Comparison of ENCODE assay signal across 39 cellular contexts in genomic region chr16:19305443-19305842, GRCh38. TPM values are rescaled to one million over a fixed set of nuclear protein-coding genes. Genes with fewer than 3 reads are reported as not detected.
"Had no signal": no experiment of that assay in that cellular context is flagged by ENCODE, and none has a peak within 500 bp of the region (broad histone marks: within the 10 kb centered on the region; RNA-seq: fewer than 3 reads in every experiment).

No MANE protein-coding gene starts in this region.

- H3K4me3 ChIP-seq: ascending aorta, breast epithelium, cardiac muscle cell, coronary artery, esophagus squamous epithelium, heart left ventricle had no signal

- H3K4me1 ChIP-seq: ascending aorta, breast epithelium, esophagus squamous epithelium, heart left ventricle had no signal

- H3K4me1 Mint-ChIP-seq: activated CD4-positive, alpha-beta T cell treated with anti-CD3 and anti-CD28 coated beads for 36 hours; activated CD4-positive, alpha-beta T cell treated with anti-CD3 and anti-CD28 coated beads, Interleukin-2, amount 10 ng/mL, durations not matched to agents 24 days and 14 days; activated CD8-positive, alpha-beta memory T cell treated with anti-CD3 and anti-CD28 coated beads, Interleukin-2, amount 10 ng/mL, durations not matched to agents 7 days and 5 days; activated naive CD4-positive, alpha-beta T cell treated with anti-CD3 and anti-CD28 coated beads, Interleukin-2, amount 50 U/mL, for 24 hours; activated naive CD8-positive, alpha-beta T cell treated with anti-CD3 and anti-CD28 coated beads for 36 hours; activated naive CD8-positive, alpha-beta T cell treated with anti-CD3 and anti-CD28 coated beads, Interleukin-2, amount 50 U/mL, for 24 hours; brain had no signal

- H3K27ac ChIP-seq: ascending aorta, breast epithelium, cardiac muscle cell, coronary artery, epithelial cell of prostate, esophagus squamous epithelium, heart left ventricle had no signal

- H3K27me3 ChIP-seq: ascending aorta, breast epithelium, cardiac muscle cell had no signal

- H3K9me3 Mint-ChIP-seq: activated CD4-positive, alpha-beta memory T cell treated with anti-CD3 and anti-CD28 coated beads for 36 hours; activated naive CD4-positive, alpha-beta T cell treated with anti-CD3 and anti-CD28 coated beads, Interleukin-2, amount 50 U/mL, for 24 hours; activated naive CD8-positive, alpha-beta T cell treated with anti-CD3 and anti-CD28 coated beads for 36 hours; activated naive CD8-positive, alpha-beta T cell treated with anti-CD3 and anti-CD28 coated beads, Interleukin-2, amount 50 U/mL, for 24 hours; activated T-helper 1 cell treated with anti-CD3 and anti-CD28 coated beads, Interleukin-12 subunit alpha, Interleukin-12 subunit beta, Interleukin-2, Interleukin-4 antibody, amounts not matched to agents 30 ng/mL and 10 ng/mL and 1 ng/mL, durations not matched to agents 14 hours and 24 hours and 36 hours; activated T-helper 2 cell treated with anti-CD3 and anti-CD28 coated beads, Interferon-gamma antibody, Interleukin-2, Interleukin-4, amounts not matched to agents 10 μg/mL and 5 μg/mL and 100 μg/mL, durations not matched to agents 14 hours and 24 hours and 36 hours had no signal

- H3K4me3 Mint-ChIP-seq: activated CD4-positive, alpha-beta memory T cell treated with anti-CD3 and anti-CD28 coated beads for 36 hours; activated CD4-positive, alpha-beta T cell treated with anti-CD3 and anti-CD28 coated beads for 36 hours; activated CD4-positive, alpha-beta T cell treated with anti-CD3 and anti-CD28 coated beads, Interleukin-2, amount 10 ng/mL, durations not matched to agents 24 days and 14 days; activated CD8-positive, alpha-beta memory T cell treated with anti-CD3 and anti-CD28 coated beads, Interleukin-2, amount 10 ng/mL, durations not matched to agents 7 days and 5 days; activated CD8-positive, alpha-beta T cell treated with anti-CD3 and anti-CD28 coated beads, Interleukin-2, amount 10 ng/mL, durations not matched to agents 7 days and 5 days; activated naive CD4-positive, alpha-beta T cell treated with anti-CD3 and anti-CD28 coated beads for 36 hours; activated naive CD4-positive, alpha-beta T cell treated with anti-CD3 and anti-CD28 coated beads, Interleukin-2, amount 50 U/mL, for 24 hours; activated naive CD8-positive, alpha-beta T cell treated with anti-CD3 and anti-CD28 coated beads for 36 hours; activated naive CD8-positive, alpha-beta T cell treated with anti-CD3 and anti-CD28 coated beads, Interleukin-2, amount 50 U/mL, for 24 hours; activated T-helper 1 cell treated with anti-CD3 and anti-CD28 coated beads, Interleukin-12 subunit alpha, Interleukin-12 subunit beta, Interleukin-2, Interleukin-4 antibody, amounts not matched to agents 30 ng/mL and 10 ng/mL and 1 ng/mL, durations not matched to agents 14 hours and 24 hours and 36 hours; brain had no signal

- H3K9me3 ChIP-seq: ascending aorta, breast epithelium, esophagus squamous epithelium, heart left ventricle had no signal

- ATAC-seq: activated CD4-positive, alpha-beta T cell treated with anti-CD3 and anti-CD28 coated beads for 36 hours; activated CD8-positive, alpha-beta memory T cell treated with anti-CD3 and anti-CD28 coated beads, Interleukin-2, amount 10 ng/mL, durations not matched to agents 7 days and 5 days; activated CD8-positive, alpha-beta T cell treated with anti-CD3 and anti-CD28 coated beads, Interleukin-2, amount 10 ng/mL, durations not matched to agents 7 days and 5 days; activated naive CD8-positive, alpha-beta T cell treated with anti-CD3 and anti-CD28 coated beads, Interleukin-2, amount 50 U/mL, for 24 hours had no signal

- H3K36me3 ChIP-seq: ascending aorta, breast epithelium, cardiac muscle cell, esophagus squamous epithelium, heart left ventricle had no signal

- FAIRE-seq: endometrium, endothelial cell of umbilical vein, frontal cortex had no signal

- DNase-seq: activated CD4-positive, alpha-beta memory T cell treated with anti-CD3 and anti-CD28 coated beads for 36 hours; activated CD4-positive, alpha-beta T cell treated with anti-CD3 and anti-CD28 coated beads for 36 hours; activated CD4-positive, alpha-beta T cell treated with anti-CD3 and anti-CD28 coated beads, Interleukin-2, amount 10 ng/mL, durations not matched to agents 24 days and 14 days; activated CD4-positive, CD25-positive, alpha-beta regulatory T cell; activated CD4-positive, CD25-positive, alpha-beta regulatory T cell treated with anti-CD3 and anti-CD28 coated beads, Interleukin-2, amount 50 U/mL, for 72 hours; activated CD8-positive, alpha-beta memory T cell treated with anti-CD3 and anti-CD28 coated beads, Interleukin-2, amount 10 ng/mL, durations not matched to agents 7 days and 5 days; activated CD8-positive, alpha-beta memory T cell treated with anti-CD3 and anti-CD28 coated beads, Interleukin-2, amount 50 U/mL, for 4 hours; activated CD8-positive, alpha-beta T cell treated with anti-CD3 and anti-CD28 coated beads, Interleukin-2, amount 10 ng/mL, durations not matched to agents 7 days and 5 days; activated effector memory CD4-positive, alpha-beta T cell treated with anti-CD3 and anti-CD28 coated beads, Interleukin-2, amount 50 U/mL, for 16 hours; activated naive CD4-positive, alpha-beta T cell treated with anti-CD3 and anti-CD28 coated beads for 36 hours; activated naive CD8-positive, alpha-beta T cell treated with anti-CD3 and anti-CD28 coated beads for 36 hours; activated naive CD8-positive, alpha-beta T cell treated with anti-CD3 and anti-CD28 coated beads, Interleukin-2, amount 50 U/mL, for 24 hours; activated T-cell treated with anti-CD3 and anti-CD28 coated beads, Interleukin-2, amount 50 U/mL, for 1 hour; activated T-cell treated with anti-CD3 and anti-CD28 coated beads, Interleukin-2, amount 50 U/mL, for 48 hours; central memory CD4-positive, alpha-beta T cell; cerebellar nuclear complex; effector CD8-positive, alpha-beta T cell; esophagus squamous epithelium; glutamatergic neuron; heart left ventricle; T-helper 2 cell had no signal

- H3K27ac Mint-ChIP-seq: activated CD4-positive, alpha-beta memory T cell treated with anti-CD3 and anti-CD28 coated beads for 36 hours; activated CD4-positive, alpha-beta T cell treated with anti-CD3 and anti-CD28 coated beads for 36 hours; activated CD4-positive, alpha-beta T cell treated with anti-CD3 and anti-CD28 coated beads, Interleukin-2, amount 10 ng/mL, durations not matched to agents 24 days and 14 days; activated CD8-positive, alpha-beta memory T cell treated with anti-CD3 and anti-CD28 coated beads, Interleukin-2, amount 10 ng/mL, durations not matched to agents 7 days and 5 days; activated CD8-positive, alpha-beta T cell treated with anti-CD3 and anti-CD28 coated beads, Interleukin-2, amount 10 ng/mL, durations not matched to agents 7 days and 5 days; activated naive CD4-positive, alpha-beta T cell treated with anti-CD3 and anti-CD28 coated beads for 36 hours; activated naive CD4-positive, alpha-beta T cell treated with anti-CD3 and anti-CD28 coated beads, Interleukin-2, amount 50 U/mL, for 24 hours; activated naive CD8-positive, alpha-beta T cell treated with anti-CD3 and anti-CD28 coated beads for 36 hours; activated naive CD8-positive, alpha-beta T cell treated with anti-CD3 and anti-CD28 coated beads, Interleukin-2, amount 50 U/mL, for 24 hours; activated T-helper 1 cell treated with anti-CD3 and anti-CD28 coated beads, Interleukin-12 subunit alpha, Interleukin-12 subunit beta, Interleukin-2, Interleukin-4 antibody, amounts not matched to agents 30 ng/mL and 10 ng/mL and 1 ng/mL, durations not matched to agents 14 hours and 24 hours and 36 hours; activated T-helper 2 cell treated with anti-CD3 and anti-CD28 coated beads, Interferon-gamma antibody, Interleukin-2, Interleukin-4, amounts not matched to agents 10 μg/mL and 5 μg/mL and 100 μg/mL, durations not matched to agents 14 hours and 24 hours and 36 hours; brain had no signal

- H3K27me3 Mint-ChIP-seq: activated CD4-positive, alpha-beta memory T cell treated with anti-CD3 and anti-CD28 coated beads for 36 hours; activated CD8-positive, alpha-beta memory T cell treated with anti-CD3 and anti-CD28 coated beads, Interleukin-2, amount 10 ng/mL, durations not matched to agents 7 days and 5 days had no signal

- H3K36me3 Mint-ChIP-seq: activated CD4-positive, alpha-beta memory T cell treated with anti-CD3 and anti-CD28 coated beads for 36 hours; activated CD8-positive, alpha-beta memory T cell treated with anti-CD3 and anti-CD28 coated beads, Interleukin-2, amount 10 ng/mL, durations not matched to agents 7 days and 5 days; activated naive CD4-positive, alpha-beta T cell treated with anti-CD3 and anti-CD28 coated beads, Interleukin-2, amount 50 U/mL, for 24 hours; activated naive CD8-positive, alpha-beta T cell treated with anti-CD3 and anti-CD28 coated beads for 36 hours; brain had no signal

RNA-seq across cellular contexts. Expression of gene CLEC19A, which starts 19.9 kb away (rescaled TPM):
- total RNA-seq: activated CD4-positive, alpha-beta memory T cell treated with anti-CD3 and anti-CD28 coated beads for 36 hours; activated CD4-positive, alpha-beta T cell treated with anti-CD3 and anti-CD28 coated beads for 36 hours; activated CD4-positive, alpha-beta T cell treated with anti-CD3 and anti-CD28 coated beads, Interleukin-2, amount 10 ng/mL, durations not matched to agents 24 days and 14 days; activated CD8-positive, alpha-beta memory T cell treated with anti-CD3 and anti-CD28 coated beads for 36 hours; activated CD8-positive, alpha-beta memory T cell treated with anti-CD3 and anti-CD28 coated beads, Interleukin-2, amount 10 ng/mL, durations not matched to agents 7 days and 5 days; activated CD8-positive, alpha-beta T cell treated with anti-CD3 and anti-CD28 coated beads, Interleukin-2, amount 10 ng/mL, durations not matched to agents 7 days and 5 days; activated naive CD4-positive, alpha-beta T cell treated with anti-CD3 and anti-CD28 coated beads for 36 hours; activated naive CD8-positive, alpha-beta T cell treated with anti-CD3 and anti-CD28 coated beads for 36 hours; activated T-helper 1 cell treated with anti-CD3 and anti-CD28 coated beads, Interleukin-12 subunit alpha, Interleukin-12 subunit beta, Interleukin-2, Interleukin-4 antibody, amounts not matched to agents 30 ng/mL and 10 ng/mL and 1 ng/mL, durations not matched to agents 14 hours and 24 hours and 36 hours; activated T-helper 2 cell treated with anti-CD3 and anti-CD28 coated beads, Interferon-gamma antibody, Interleukin-2, Interleukin-4, amounts not matched to agents 10 μg/mL and 5 μg/mL and 100 μg/mL, durations not matched to agents 14 hours and 24 hours and 36 hours; ascending aorta; cardiac muscle cell; dermis microvascular lymphatic vessel endothelial cell; endothelial cell of umbilical vein; esophagus squamous epithelium; fibroblast of lung; fibroblast of villous mesenchyme; heart left ventricle; T-helper 1 cell treated with Interleukin-12 subunit alpha and Interleukin-12 subunit beta and Interleukin-4 antibody, amounts not matched to agents 30 ng/mL and 1 ng/mL, for 36 hours had no signal
- polyA plus RNA-seq: cardiac muscle cell, endothelial cell of umbilical vein, esophagus, fibroblast of lung, heart left ventricle had no signal
